Comparison of ENCODE assay signal across 30 cellular contexts in genomic region chr3:186917660-186918312, GRCh38. TPM values are rescaled to one million over a fixed set of nuclear protein-coding genes. Genes with fewer than 3 reads are reported as not detected.
DNase-seq lines count a peak whose midpoint lies in the region; ATAC-seq and TF ChIP-seq lines count a peak whose summit lies in the region.
"Had no signal": no experiment of that assay in that cellular context is flagged by ENCODE, and none has a peak within 500 bp of the region (broad histone marks: within the 10 kb centered on the region; RNA-seq: fewer than 3 reads in every experiment).

No MANE protein-coding gene starts in this region.

- in situ Hi-C loops in astrocyte of the spinal cord (cut with HindIII; ENCODE audit: low sequenced_read_pairs): no loop called here

- H2BK12ac ChIP-seq in neuronal stem cell (ENCODE audit: low read length): no peak overlapping the region

- no peak overlapping the region for H3K9ac ChIP-seq in neuronal stem cell (ENCODE audit: low read depth, low read length, poor library complexity)
- H3K9ac ChIP-seq: neural progenitor cell, SK-N-SH had no signal

- H2BK15ac ChIP-seq in neuronal stem cell (ENCODE audit: low read length): no peak overlapping the region

- H3K27ac Mint-ChIP-seq in activated naive CD4-positive, alpha-beta T cell treated with anti-CD3 and anti-CD28 coated beads, Interleukin-2, amount 50 U/mL, for 72 hours: no peak overlapping the region
- no peak overlapping the region for H3K27ac Mint-ChIP-seq in T-helper 17 cell
- H3K27ac Mint-ChIP-seq: activated CD4-positive, alpha-beta memory T cell treated with anti-CD3 and anti-CD28 coated beads for 36 hours; neural progenitor cell; stimulated activated effector memory CD8-positive, alpha-beta T cell treated with anti-CD3 and anti-CD28 coated beads, Interleukin-12 subunit alpha, Interleukin-12 subunit beta, amount 100 ng/mL, for 72 hours; T-helper 2 cell treated with Interferon-gamma antibody and Interleukin-4, amounts not matched to agents 5 μg/mL and 100 μg/mL, for 36 hours had no signal

- H4K20me1 ChIP-seq in OCI-LY7 (ENCODE audit: insufficient read depth, low read length): no peaks in the 10 kb centered on the region

- peaks cover 15% of the 10 kb centered on the region for H3K4me1 Mint-ChIP-seq in T-helper 17 cell

- H3K4me3 ChIP-seq in OCI-LY7 (ENCODE audit: low read depth, low read length, poor library complexity, severe bottlenecking) (no peak overlapping the region), astrocyte of the spinal cord (ENCODE audit: low read depth, low read length) (no peak overlapping the region), neuronal stem cell (ENCODE audit: low read length in 2 of 2) (no peak overlapping the region)
- H3K4me3 ChIP-seq: breast epithelium, colonic mucosa, HAP-1, mucosa of descending colon, neural progenitor cell, uterus had no signal

- no peaks in the 10 kb centered on the region for H3K9me2 ChIP-seq in OCI-LY7 (ENCODE audit: insufficient read depth, low read length)
- H3K9me2 ChIP-seq: SK-N-SH had no signal

- no peak overlapping the region for H2BK5ac ChIP-seq in neuronal stem cell (ENCODE audit: low read length)

- no peak for TF ChIP-seq CTCF in OCI-LY7 (conservative IDR thresholded peaks at IDR 0.05; ENCODE audit: low read length)
- TF ChIP-seq CTCF in astrocyte of the spinal cord (IDR thresholded peaks at IDR 0.05; ENCODE audit: low read depth, low read length): no peak

- H3K4me2 ChIP-seq in OCI-LY7 (ENCODE audit: low read length): no peak overlapping the region
- H3K4me2 ChIP-seq in neuronal stem cell (ENCODE audit: insufficient read depth, low read length, poor library complexity, severe bottlenecking): no peak overlapping the region
- H3K4me2 ChIP-seq: neural progenitor cell, SK-N-SH had no signal

- no peak overlapping the region for H3K4ac ChIP-seq in neuronal stem cell (ENCODE audit: low read length)

- no peaks in the 10 kb centered on the region for H3K27me3 Mint-ChIP-seq in T-helper 17 cell
- H3K27me3 Mint-ChIP-seq: activated CD4-positive, alpha-beta memory T cell treated with anti-CD3 and anti-CD28 coated beads for 36 hours had no signal

- ATAC-seq in activated naive CD4-positive, alpha-beta T cell treated with anti-CD3 and anti-CD28 coated beads, Interleukin-2, amount 50 U/mL, for 72 hours: peak; percentile 11 to 63
- ATAC-seq in GM18870 (IDR thresholded peaks at IDR 0.05; ENCODE audit: unreplicated experiment): no peak
- ATAC-seq in T-helper 17 cell: no peak
- ATAC-seq in HG02852 (IDR thresholded peaks at IDR 0.05; ENCODE audit: unreplicated experiment): no peak
- ATAC-seq: mucosa of descending colon; sciatic nerve; stimulated activated effector memory CD8-positive, alpha-beta T cell treated with anti-CD3 and anti-CD28 coated beads, Interleukin-12 subunit alpha, Interleukin-12 subunit beta, amount 100 ng/mL, for 72 hours had no signal

- H3K27ac ChIP-seq in OCI-LY7 (ENCODE audit: low read depth, low read length, poor library complexity, severe bottlenecking) (no peak overlapping the region), neuronal stem cell (replicated peaks; ENCODE audit: low read length) (no peak overlapping the region)
- H3K27ac ChIP-seq: breast epithelium, colonic mucosa, neural progenitor cell, uterus had no signal

- H3K79me1 ChIP-seq in neuronal stem cell (ENCODE audit: low read depth, low read length): no peaks in the 10 kb centered on the region

- no peaks in the 10 kb centered on the region for H3K9me3 Mint-ChIP-seq in activated naive CD4-positive, alpha-beta T cell treated with anti-CD3 and anti-CD28 coated beads, Interleukin-2, amount 50 U/mL, for 72 hours
- H3K9me3 Mint-ChIP-seq: neural progenitor cell; stimulated activated effector memory CD8-positive, alpha-beta T cell treated with anti-CD3 and anti-CD28 coated beads, Interleukin-12 subunit alpha, Interleukin-12 subunit beta, amount 100 ng/mL, for 72 hours; T-helper 2 cell treated with Interferon-gamma antibody and Interleukin-4, amounts not matched to agents 5 μg/mL and 100 μg/mL, for 36 hours had no signal

- no peak overlapping the region for H3K18ac ChIP-seq in neuronal stem cell (ENCODE audit: low read length)

- no peaks in the 10 kb centered on the region for H3K36me3 ChIP-seq in OCI-LY7 (ENCODE audit: insufficient read depth, low read length)
- H3K36me3 ChIP-seq in neuronal stem cell (replicated peaks in 1 of 2; ENCODE audit: control insufficient read depth in 2 of 2, insufficient read depth in 2 of 2, low read length in 2 of 2): no peaks in the 10 kb centered on the region
- H3K36me3 ChIP-seq: breast epithelium, colonic mucosa, HAP-1, neural progenitor cell, uterus had no signal

- intact Hi-C loops in OCI-LY7 (cut with micrococcal nuclease; ENCODE audit: unreplicated experiment): no loop called here

- no peak overlapping the region for H2BK120ac ChIP-seq in neuronal stem cell (ENCODE audit: low read depth, low read length)

- H4K91ac ChIP-seq in neuronal stem cell (ENCODE audit: low read depth, low read length, poor library complexity): no peak overlapping the region

- H3K27me3 ChIP-seq in neuronal stem cell (ENCODE audit: control insufficient read depth in 3 of 3, insufficient read depth in 3 of 3, low read depth in 1 of 3, low read length in 3 of 3): peaks cover 0 to 12% (median 0%) of the 10 kb centered on the region in 3 experiments
- H3K27me3 ChIP-seq: breast epithelium, colonic mucosa, neural progenitor cell, uterus had no signal

- no peak overlapping the region for H2AK5ac ChIP-seq in neuronal stem cell (ENCODE audit: low read depth, low read length)

- no peak overlapping the region for H3K14ac ChIP-seq in neuronal stem cell (ENCODE audit: low read length)

- CTCF ChIA-PET in OCI-LY7 (lab: Charles Lee; ENCODE audit: unreplicated experiment): no interaction called here

- no peak overlapping the region for H3K23ac ChIP-seq in neuronal stem cell (ENCODE audit: low read depth, low read length, poor library complexity)

- WGBS in neuronal stem cell (ENCODE audit: extremely low coverage in 2 of 2, insufficient read length in 2 of 2, insufficient replicate concordance in 1 of 2), 2 donors: no CpG with 5 or more reads among the region's 3 CpGs

- BruUV-seq in OCI-LY7 (replicated peaks; lab: Mats Ljungman, UMichigan): no TSS peak

- no peaks in the 10 kb centered on the region for H3K9me3 ChIP-seq in OCI-LY7 (ENCODE audit: low read length)
- no peaks in the 10 kb centered on the region for H3K9me3 ChIP-seq in neuronal stem cell (replicated peaks in 1 of 2; ENCODE audit: control insufficient read depth in 2 of 2, insufficient read depth in 1 of 2, low read depth in 1 of 2, low read length in 2 of 2)
- H3K9me3 ChIP-seq in T-helper 17 cell (ENCODE audit: control insufficient read depth, low read length, poor library complexity, severe bottlenecking): no peaks in the 10 kb centered on the region
- H3K9me3 ChIP-seq: breast epithelium, Caco-2, colonic mucosa, HAP-1, mucosa of descending colon, SK-N-SH, uterus had no signal

- H3K4me1 ChIP-seq in OCI-LY7 (ENCODE audit: insufficient read depth, low read length, poor library complexity, severe bottlenecking) (peaks cover 4% of the 10 kb centered on the region), neuronal stem cell (ENCODE audit: control insufficient read depth in 2 of 2, insufficient read depth in 1 of 2, low read depth in 1 of 2, low read length in 2 of 2) (no peaks in the 10 kb centered on the region)
- H3K4me1 ChIP-seq: breast epithelium, Caco-2, colonic mucosa, neural progenitor cell, uterus had no signal

- no peak for DNase-seq in activated naive CD4-positive, alpha-beta T cell treated with anti-CD3 and anti-CD28 coated beads, Interleukin-2, amount 50 U/mL, for 72 hours (ENCODE audit: low spot score in 2 of 2)
- no peak for DNase-seq in activated naive CD4-positive, alpha-beta T cell treated with anti-CD3 and anti-CD28 coated beads, Interleukin-2, amount 50 U/mL, for 16 hours
- DNase-seq in OCI-LY7 (ENCODE audit: low spot score) (no peak), astrocyte of the spinal cord (ENCODE audit: low read depth, low spot score) (peak; percentile 11), neuronal stem cell (ENCODE audit: low spot score) (no peak), T-helper 17 cell (no peak)
- DNase-seq: activated CD4-positive, alpha-beta memory T cell treated with anti-CD3 and anti-CD28 coated beads for 36 hours; amygdala; C1 segment of cervical spinal cord; Caco-2; colonic mucosa; effector memory CD4-positive, alpha-beta T cell; erythroblast; kidney; mucosa of descending colon; NCI-H1105; NCI-H446 treated with DMSO at 0.1 percent for 48 hours; NCI-H82; SK-N-SH; stimulated activated CD4-positive, alpha-beta T cell treated with anti-CD3 and anti-CD28 coated beads, Interleukin-12 subunit alpha, Interleukin-12 subunit beta, amount 100 ng/mL, for 4 hours; stimulated activated CD4-positive, alpha-beta T cell treated with anti-CD3 and anti-CD28 coated beads, Interleukin-4, amount 100 ng/mL, for 1 hour; uterus had no signal

- no peak overlapping the region for H4K8ac ChIP-seq in neuronal stem cell (ENCODE audit: low read depth, low read length)

- H3K4me3 Mint-ChIP-seq in T-helper 17 cell: no peak overlapping the region
- H3K4me3 Mint-ChIP-seq: activated CD4-positive, alpha-beta memory T cell treated with anti-CD3 and anti-CD28 coated beads for 36 hours; neural progenitor cell; stimulated activated effector memory CD8-positive, alpha-beta T cell treated with anti-CD3 and anti-CD28 coated beads, Interleukin-12 subunit alpha, Interleukin-12 subunit beta, amount 100 ng/mL, for 72 hours; T-helper 2 cell treated with Interferon-gamma antibody and Interleukin-4, amounts not matched to agents 5 μg/mL and 100 μg/mL, for 36 hours had no signal

- peak overlapping the region; percentile 80 for H2AFZ ChIP-seq in OCI-LY7 (ENCODE audit: low read length)
- peak overlapping the region; percentile 50 for H2AFZ ChIP-seq in neuronal stem cell (ENCODE audit: low read length)
- H2AFZ ChIP-seq: neural progenitor cell had no signal

- peaks cover 0 to 8% of the 10 kb centered on the region in 2 donors for H3K36me3 Mint-ChIP-seq in activated naive CD4-positive, alpha-beta T cell treated with anti-CD3 and anti-CD28 coated beads, Interleukin-2, amount 50 U/mL, for 72 hours
- no peaks in the 10 kb centered on the region for H3K36me3 Mint-ChIP-seq in T-helper 17 cell (ENCODE audit: low read depth)
- H3K36me3 Mint-ChIP-seq: activated CD4-positive, alpha-beta memory T cell treated with anti-CD3 and anti-CD28 coated beads for 36 hours; neural progenitor cell; stimulated activated effector memory CD8-positive, alpha-beta T cell treated with anti-CD3 and anti-CD28 coated beads, Interleukin-12 subunit alpha, Interleukin-12 subunit beta, amount 100 ng/mL, for 72 hours had no signal

- H3K79me2 ChIP-seq in OCI-LY7 (ENCODE audit: insufficient read depth, low read depth, low read length): no peaks in the 10 kb centered on the region

- POLR2A ChIA-PET in OCI-LY7 (lab: Charles Lee): no interaction called here

RNA-seq across cellular contexts. Expression of gene ST6GAL1, which starts 12.5 kb away (rescaled TPM):
- 10 to 100 TPM; 32.0 to 96.6 TPM for total RNA-seq in activated naive CD4-positive, alpha-beta T cell treated with anti-CD3 and anti-CD28 coated beads, Interleukin-2, amount 50 U/mL, for 72 hours
- total RNA-seq in OCI-LY7 (2014; rRNA removed; shearing (Covaris generic)): 173 and 192 TPM in 2 replicates
- total RNA-seq in OCI-LY7 (2022) (373 and 375 TPM in 2 replicates), T-helper 17 cell (100 to 1,000 TPM; 109 to 134 TPM)
- polyA plus RNA-seq in neuronal stem cell (2013, experiment 1 of 2): 28.7 TPM
- 29.0 TPM for polyA plus RNA-seq in neuronal stem cell (2013, experiment 2 of 2)

Comparison
In these comparisons a context has a peak if more than half of its experiments do, and no peak if none do; other contexts are left out.
1. ATAC-seq: peak in activated naive CD4-positive, alpha-beta T cell treated with anti-CD3 and anti-CD28 coated beads, Interleukin-2, amount 50 U/mL, for 72 hours (2 of 2); none in GM18870 (single experiment), T-helper 17 cell (single experiment) and HG02852 (single experiment).